27 cellular contexts compared by ENCODE assay signal in genomic region chr2:16135196-16135912, GRCh38.
DNase-seq lines count a peak whose midpoint lies in the region; ATAC-seq, FAIRE-seq and TF ChIP-seq lines count a peak whose summit lies in the region.
"Had no signal": no experiment of that assay in that cellular context is flagged by ENCODE, and none has a peak within 500 bp of the region (broad histone marks: within the 10 kb centered on the region; RNA-seq: fewer than 3 reads in every experiment).

No MANE protein-coding gene starts in this region.

- H3K27me3 Mint-ChIP-seq in astrocyte (ENCODE audit: low read depth, unreplicated experiment): peaks cover under 1% of the 10 kb centered on the region
- H3K27me3 Mint-ChIP-seq in activated CD4-positive, alpha-beta memory T cell treated with anti-CD3 and anti-CD28 coated beads for 36 hours: no peaks in the 10 kb centered on the region
- H3K27me3 Mint-ChIP-seq: B cell had no signal

- H3K4me1 ChIP-seq in astrocyte (ENCODE audit: insufficient read depth, low read length): no peaks in the 10 kb centered on the region
- H3K4me1 ChIP-seq: A549 had no signal

- H3K4me3 ChIP-seq in astrocyte (ENCODE audit: insufficient read depth, low read depth, low read length): no peak overlapping the region
- H3K4me3 ChIP-seq: A549, SK-N-MC had no signal

- H3K9ac ChIP-seq in astrocyte (ENCODE audit: low read length): no peak overlapping the region
- H3K9ac ChIP-seq: KMS-11 had no signal

- POLR2A ChIA-PET in activated CD4-positive, alpha-beta memory T cell treated with anti-CD3 and anti-CD28 coated beads for 36 hours (lab: Charles Lee): no interaction called here

- DNase-seq in HPDE6-E6E7 (ENCODE audit: extremely low spot score): peak; percentile 45
- no peak for DNase-seq in astrocyte (ENCODE audit: low read depth)
- DNase-seq in mucosa of gallbladder (ENCODE audit: low spot score): peak; percentile 3
- DNase-seq in cardiac septum (ENCODE audit: low spot score): no peak
- no peak for DNase-seq in activated CD4-positive, alpha-beta memory T cell treated with anti-CD3 and anti-CD28 coated beads for 36 hours
- DNase-seq in putamen (ENCODE audit: low spot score): no peak
- DNase-seq: DMS53, GDM1, H7, HFFc6, IMR-90, NCI-H1105 treated with DMSO at 0.1 percent for 48 hours, NCI-H2029 treated with DMSO at 0.1 percent for 48 hours, NCI-H345, NCI-H524, NCI-H82, OCI-M1, SHP77 had no signal

- H3K4me3 Mint-ChIP-seq in astrocyte (ENCODE audit: unreplicated experiment): no peak overlapping the region
- no peak overlapping the region for H3K4me3 Mint-ChIP-seq in activated CD4-positive, alpha-beta memory T cell treated with anti-CD3 and anti-CD28 coated beads for 36 hours
- H3K4me3 Mint-ChIP-seq: B cell, HFFc6 had no signal

- no peaks in the 10 kb centered on the region for H3K27me3 ChIP-seq in astrocyte (ENCODE audit: insufficient read depth, low read length)

- no peaks in the 10 kb centered on the region for H3K9me3 Mint-ChIP-seq in astrocyte (ENCODE audit: unreplicated experiment)
- H3K9me3 Mint-ChIP-seq in activated CD4-positive, alpha-beta memory T cell treated with anti-CD3 and anti-CD28 coated beads for 36 hours: no peaks in the 10 kb centered on the region

- H3K36me3 ChIP-seq in astrocyte (ENCODE audit: insufficient read depth, low read length): no peaks in the 10 kb centered on the region

- H3K4me1 Mint-ChIP-seq in astrocyte (ENCODE audit: low read depth, unreplicated experiment): peaks cover 5% of the 10 kb centered on the region
- no peaks in the 10 kb centered on the region for H3K4me1 Mint-ChIP-seq in activated CD4-positive, alpha-beta memory T cell treated with anti-CD3 and anti-CD28 coated beads for 36 hours (ENCODE audit: low read depth)
- H3K4me1 Mint-ChIP-seq: B cell had no signal

- H3K36me3 Mint-ChIP-seq in astrocyte (ENCODE audit: low read depth, unreplicated experiment): no peaks in the 10 kb centered on the region
- no peaks in the 10 kb centered on the region for H3K36me3 Mint-ChIP-seq in activated CD4-positive, alpha-beta memory T cell treated with anti-CD3 and anti-CD28 coated beads for 36 hours

- H3K27ac Mint-ChIP-seq in astrocyte (ENCODE audit: unreplicated experiment): peak overlapping the region; percentile 54
- no peak overlapping the region for H3K27ac Mint-ChIP-seq in activated CD4-positive, alpha-beta memory T cell treated with anti-CD3 and anti-CD28 coated beads for 36 hours
- H3K27ac Mint-ChIP-seq: B cell, HFFc6 had no signal

- peak; percentile 98 for ATAC-seq in esophagus mucosa
- no peak for ATAC-seq in HG02840 (IDR thresholded peaks at IDR 0.05; ENCODE audit: low FRiP score, unreplicated experiment)
- ATAC-seq: A549 had no signal

- no peak overlapping the region for H3K27ac ChIP-seq in astrocyte (ENCODE audit: low read depth, low read length)
- H3K27ac ChIP-seq: A549, KMS-11, SK-N-MC had no signal

- intact Hi-C loops in cardiac septum (cut with DNase I): no loop called here
- intact Hi-C loops in activated CD4-positive, alpha-beta memory T cell treated with anti-CD3 and anti-CD28 coated beads for 36 hours (cut with micrococcal nuclease): no loop called here

- no peaks in the 10 kb centered on the region for H3K79me2 ChIP-seq in astrocyte (ENCODE audit: insufficient read depth, low read length)

- CTCF ChIA-PET in activated CD4-positive, alpha-beta memory T cell treated with anti-CD3 and anti-CD28 coated beads for 36 hours (lab: Charles Lee): no interaction called here

- FAIRE-seq in astrocyte (lab: Jason Lieb, UNC): no peak
- FAIRE-seq: A549, D721Med, HTR-8/SVneo, RCC 7860 had no signal

- no peaks in the 10 kb centered on the region for H4K20me1 ChIP-seq in astrocyte (ENCODE audit: insufficient read depth, low read length)

- H3K9me3 ChIP-seq in astrocyte (ENCODE audit: insufficient read depth, low read depth, low read length): peaks cover 2% of the 10 kb centered on the region
- H3K9me3 ChIP-seq: A549 had no signal

- no peak for TF ChIP-seq CTCF in astrocyte (IDR thresholded peaks at IDR 0.05; ENCODE audit: insufficient read depth, low read depth, low read length)

- H2AFZ ChIP-seq in astrocyte (ENCODE audit: low read depth, low read length): no peak overlapping the region

- H3K4me2 ChIP-seq in astrocyte (ENCODE audit: low read length): no peak overlapping the region
- H3K4me2 ChIP-seq: A549, KMS-11 had no signal

Comparison
In these comparisons a context has a peak if more than half of its experiments do, and no peak if none do; other contexts are left out.
1. DNase-seq: peak in HPDE6-E6E7 (single experiment) and mucosa of gallbladder (single experiment); none in astrocyte (single experiment), cardiac septum (single experiment), activated CD4-positive, alpha-beta memory T cell treated with anti-CD3 and anti-CD28 coated beads for 36 hours (single experiment) and putamen (single experiment).